Comparison of ENCODE assay signal across 8 cellular contexts in the genomic region with DNA sequence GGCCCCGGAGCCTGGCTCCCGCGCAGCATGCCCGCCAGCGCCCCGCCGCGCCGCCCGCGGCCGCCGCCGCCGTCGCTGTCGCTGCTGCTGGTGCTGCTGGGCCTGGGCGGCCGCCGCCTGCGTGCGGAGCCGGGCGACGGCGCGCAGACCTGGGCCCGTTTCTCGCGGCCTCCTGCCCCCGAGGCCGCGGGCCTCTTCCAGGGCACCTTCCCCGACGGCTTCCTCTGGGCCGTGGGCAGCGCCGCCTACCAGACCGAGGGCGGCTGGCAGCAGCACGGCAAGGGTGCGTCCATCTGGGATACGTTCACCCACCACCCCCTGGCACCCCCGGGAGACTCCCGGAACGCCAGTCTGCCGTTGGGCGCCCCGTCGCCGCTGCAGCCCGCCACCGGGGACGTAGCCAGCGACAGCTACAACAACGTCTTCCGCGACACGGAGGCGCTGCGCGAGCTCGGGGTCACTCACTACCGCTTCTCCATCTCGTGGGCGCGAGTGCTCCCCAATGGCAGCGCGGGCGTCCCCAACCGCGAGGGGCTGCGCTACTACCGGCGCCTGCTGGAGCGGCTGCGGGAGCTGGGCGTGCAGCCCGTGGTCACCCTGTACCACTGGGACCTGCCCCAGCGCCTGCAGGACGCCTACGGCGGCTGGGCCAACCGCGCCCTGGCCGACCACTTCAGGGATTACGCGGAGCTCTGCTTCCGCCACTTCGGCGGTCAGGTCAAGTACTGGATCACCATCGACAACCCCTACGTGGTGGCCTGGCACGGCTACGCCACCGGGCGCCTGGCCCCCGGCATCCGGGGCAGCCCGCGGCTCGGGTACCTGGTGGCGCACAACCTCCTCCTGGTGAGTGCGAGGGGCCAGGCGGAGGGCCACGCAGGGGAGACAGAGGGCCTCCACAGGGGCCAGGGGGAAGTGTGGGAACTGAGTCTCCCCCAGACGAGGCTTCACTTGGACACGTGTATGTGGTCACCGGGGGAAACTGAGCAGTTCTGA. TPM values are rescaled to one million over a fixed set of nuclear protein-coding genes. Genes with fewer than 3 reads are reported as not detected.
DNase-seq lines count a peak whose midpoint lies in the region; ATAC-seq and TF ChIP-seq lines count a peak whose summit lies in the region.

A gene (plus strand): TSS at position 10 of the 996 bp plus-strand sequence. CDS start 18 bp downstream, at position 28.

- peak within 1 kb of the TSS; percentile 97 for H3K27ac ChIP-seq in parathyroid adenoma

- H3K4me1 ChIP-seq in parathyroid adenoma: peaks cover 8% of the 10 kb centered on the region

- intact Hi-C loops in cardiac septum (cut with DNase I): loop anchor here (2.0 to 10.0 kb wide), 3 partner anchors 49 to 430 kb away; a partner anchor contains a TSS

- peak within 1 kb of the TSS; percentile 73 for H2AFZ ChIP-seq in parathyroid adenoma

- H3K36me3 ChIP-seq in parathyroid adenoma (ENCODE audit: control insufficient read depth, insufficient read depth, low read length): peaks cover 5% of the 10 kb centered on the region

- no peaks in the 10 kb centered on the region for H3K27me3 ChIP-seq in parathyroid adenoma (ENCODE audit: control insufficient read depth, insufficient read depth, low read length)

- peak within 1 kb of the TSS; percentile 67 for H3K9ac ChIP-seq in parathyroid adenoma

- ATAC-seq in HG02852 (IDR thresholded peaks at IDR 0.05; ENCODE audit: unreplicated experiment): peak; percentile 33

- peak; percentile 5 for TF ChIP-seq CTCF in parathyroid adenoma (IDR thresholded peaks at IDR 0.05)

- peaks cover 25% of the 10 kb centered on the region for H3K79me2 ChIP-seq in parathyroid adenoma

- DNase-seq in NCI-H146 (lab: John Stamatoyannopoulos, UW) (peak; percentile 70), NCI-H146 treated with DMSO at 0.1 percent for 48 hours (lab: John Stamatoyannopoulos, UW; ENCODE audit: unreplicated experiment) (no peak), cardiac septum (ENCODE audit: low spot score) (peak; percentile 81), NCI-H2081 treated with DMSO at 0.1 percent for 48 hours (lab: John Stamatoyannopoulos, UW) (no peak), epidermal melanocyte (ENCODE audit: insufficient read length, low spot score) (no peak)
- DNase-seq in activated T-cell treated with anti-CD3 and anti-CD28 coated beads, Interleukin-2, amount 50 U/mL, for 1 hour: peak; percentile 26

- H3K4me3 ChIP-seq in parathyroid adenoma (ENCODE audit: low read depth, low read length): peak within 1 kb of the TSS; percentile 99

- H3K4me2 ChIP-seq in parathyroid adenoma (ENCODE audit: low read length): peak within 1 kb of the TSS; percentile 94

- H3K9me3 ChIP-seq in parathyroid adenoma (ENCODE audit: control insufficient read depth, low read length): no peaks in the 10 kb centered on the region

RNA-seq across cellular contexts. Expression of the gene that starts here (rescaled TPM):
- 1.9 TPM for total RNA-seq in cardiac septum

Comparison
In these comparisons a context has a peak if more than half of its experiments do, and no peak if none do; other contexts are left out.
1. DNase-seq: peak in NCI-H146 (single experiment), activated T-cell treated with anti-CD3 and anti-CD28 coated beads, Interleukin-2, amount 50 U/mL, for 1 hour (single experiment) and cardiac septum (single experiment); none in NCI-H146 treated with DMSO at 0.1 percent for 48 hours (single experiment), NCI-H2081 treated with DMSO at 0.1 percent for 48 hours (single experiment) and epidermal melanocyte (single experiment).